Comparison of ENCODE assay signal across 16 cellular contexts in the genomic region with DNA sequence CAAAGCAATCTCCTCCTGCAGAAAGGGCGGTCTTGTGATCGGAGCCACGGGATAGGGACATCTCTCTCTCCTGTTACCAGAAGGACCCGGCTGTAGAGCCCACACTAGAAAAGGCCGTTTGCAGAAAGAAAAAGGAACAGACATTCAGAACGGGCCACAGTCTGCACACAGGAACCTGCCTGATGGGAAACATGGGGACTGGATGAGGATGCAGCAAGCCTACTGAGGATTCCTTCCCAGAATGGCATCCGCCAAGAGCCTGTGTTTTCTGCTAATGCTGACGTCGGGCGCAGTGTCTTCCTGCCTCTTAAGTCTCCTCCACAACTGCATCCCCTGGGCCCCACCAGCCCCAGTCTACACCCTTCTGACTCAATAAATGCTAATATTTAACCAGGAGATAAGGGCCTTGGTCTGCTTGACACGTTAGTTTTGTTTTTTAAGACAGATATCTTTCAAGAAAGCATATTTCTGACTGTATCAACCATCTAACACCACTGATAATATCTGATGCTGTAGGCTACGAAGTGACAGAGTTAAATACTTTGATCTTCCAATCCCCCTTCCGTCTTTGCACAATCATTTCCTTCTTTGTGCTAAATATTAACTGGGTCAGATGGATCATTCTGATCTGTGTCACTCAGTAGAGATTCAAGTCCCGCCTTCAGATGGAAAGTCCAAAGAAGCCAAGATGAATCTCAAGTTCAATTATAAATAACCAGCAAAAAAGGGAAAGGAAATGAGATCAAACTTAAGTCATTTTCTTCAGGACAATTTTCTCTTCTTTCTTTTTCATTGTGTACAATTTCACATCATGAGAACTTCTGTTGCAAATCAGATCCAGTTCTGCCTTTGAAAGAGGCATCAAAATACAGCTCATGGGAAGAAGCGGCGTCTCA. TPM values are rescaled to one million over a fixed set of nuclear protein-coding genes. Genes with fewer than 3 reads are reported as not detected.
DNase-seq lines count a peak whose midpoint lies in the region; ATAC-seq, FAIRE-seq and TF ChIP-seq lines count a peak whose summit lies in the region.
"Had no signal": no experiment of that assay in that cellular context is flagged by ENCODE, and none has a peak within 500 bp of the region (broad histone marks: within the 10 kb centered on the region; RNA-seq: fewer than 3 reads in every experiment).

No MANE protein-coding gene starts in this region.

- no peaks in the 10 kb centered on the region for H3K4me1 ChIP-seq in astrocyte (ENCODE audit: insufficient read depth, low read length)
- H3K4me1 ChIP-seq: adrenal gland had no signal

- no peak overlapping the region for H3K4me3 ChIP-seq in astrocyte (ENCODE audit: insufficient read depth, low read depth, low read length)
- H3K4me3 ChIP-seq: adrenal gland, tibial artery had no signal

- no peak for TF ChIP-seq CTCF in CD4-positive, alpha-beta T cell (IDR thresholded peaks at IDR 0.05)
- TF ChIP-seq CTCF in astrocyte (IDR thresholded peaks at IDR 0.05; ENCODE audit: insufficient read depth, low read depth, low read length) = no peak

- no peaks in the 10 kb centered on the region for H3K9me3 ChIP-seq in CD4-positive, alpha-beta T cell (ENCODE audit: control insufficient read depth, low read length)
- no peaks in the 10 kb centered on the region for H3K9me3 ChIP-seq in astrocyte (ENCODE audit: insufficient read depth, low read depth, low read length)
- H3K9me3 ChIP-seq: adrenal gland, tibial artery had no signal

- CTCF ChIA-PET in CD4-positive, alpha-beta T cell (lab: Charles Lee) = no interaction called here

- H3K27me3 ChIP-seq in CD4-positive, alpha-beta T cell (ENCODE audit: control insufficient read depth, insufficient read depth, low read length) = no peaks in the 10 kb centered on the region
- H3K27me3 ChIP-seq in astrocyte (ENCODE audit: insufficient read depth, low read length) = no peaks in the 10 kb centered on the region
- H3K27me3 ChIP-seq: adrenal gland, tibial artery had no signal

- no peak overlapping the region for H3K4me2 ChIP-seq in astrocyte (ENCODE audit: low read length)

- FAIRE-seq in astrocyte (lab: Jason Lieb, UNC) = peak; percentile 20
- FAIRE-seq: D721Med had no signal

- H3K4me3 Mint-ChIP-seq in CD4-positive, alpha-beta T cell = peak overlapping the region; percentile 43
- H3K4me3 Mint-ChIP-seq in astrocyte (ENCODE audit: unreplicated experiment) = no peak overlapping the region

- H4K20me1 ChIP-seq in astrocyte (ENCODE audit: insufficient read depth, low read length) = no peaks in the 10 kb centered on the region

- H3K4me1 Mint-ChIP-seq in CD4-positive, alpha-beta T cell (ENCODE audit: low read depth) = peaks cover 33% of the 10 kb centered on the region
- H3K4me1 Mint-ChIP-seq in astrocyte (ENCODE audit: low read depth, unreplicated experiment) = peaks cover 9% of the 10 kb centered on the region

- H3K79me2 ChIP-seq in astrocyte (ENCODE audit: insufficient read depth, low read length) = no peaks in the 10 kb centered on the region

- no peak overlapping the region for H3K27ac ChIP-seq in CD4-positive, alpha-beta T cell (ENCODE audit: low read depth, low read length)
- H3K27ac ChIP-seq in astrocyte (ENCODE audit: low read depth, low read length) = no peak overlapping the region
- H3K27ac ChIP-seq: adrenal gland, tibial artery had no signal

- peak; percentile 43 for ATAC-seq in CD4-positive, alpha-beta T cell (ENCODE audit: poor library complexity)
- ATAC-seq in GM18868 (IDR thresholded peaks at IDR 0.05; ENCODE audit: unreplicated experiment) = no peak
- ATAC-seq: sciatic nerve had no signal

- H3K27me3 Mint-ChIP-seq in CD4-positive, alpha-beta T cell = peaks cover 7% of the 10 kb centered on the region
- peaks cover 2% of the 10 kb centered on the region for H3K27me3 Mint-ChIP-seq in astrocyte (ENCODE audit: low read depth, unreplicated experiment)

- H2AFZ ChIP-seq in astrocyte (ENCODE audit: low read depth, low read length) = no peak overlapping the region

- no peaks in the 10 kb centered on the region for H3K36me3 Mint-ChIP-seq in CD4-positive, alpha-beta T cell (ENCODE audit: low read depth)
- H3K36me3 Mint-ChIP-seq in astrocyte (ENCODE audit: low read depth, unreplicated experiment) = no peaks in the 10 kb centered on the region

- no peaks in the 10 kb centered on the region for H3K9me3 Mint-ChIP-seq in CD4-positive, alpha-beta T cell
- H3K9me3 Mint-ChIP-seq in astrocyte (ENCODE audit: unreplicated experiment) = no peaks in the 10 kb centered on the region

- POLR2A ChIA-PET in CD4-positive, alpha-beta T cell (lab: Charles Lee) = no interaction called here

- H3K36me3 ChIP-seq in astrocyte (ENCODE audit: insufficient read depth, low read length) = no peaks in the 10 kb centered on the region
- H3K36me3 ChIP-seq: adrenal gland, tibial artery had no signal

- no peak overlapping the region for H3K9ac ChIP-seq in astrocyte (ENCODE audit: low read length)

- DNase-seq in CD4-positive, alpha-beta T cell = peak in 1 of 10 experiments; percentile 5
- peak; percentile 20 for DNase-seq in DMS53 treated with DMSO at 0.1 percent for 48 hours (lab: John Stamatoyannopoulos, UW; ENCODE audit: unreplicated experiment)
- no peak for DNase-seq in astrocyte (ENCODE audit: low read depth)
- peak; percentile 34 for DNase-seq in mucosa of gallbladder (ENCODE audit: low spot score)
- no peak for DNase-seq in middle frontal gyrus (ENCODE audit: extremely low spot score, low spot score)
- DNase-seq in midbrain (lab: John Stamatoyannopoulos, UW) = no peak
- DNase-seq in epidermal melanocyte (ENCODE audit: insufficient read length, low spot score) = no peak
- DNase-seq: adrenal gland, cortex of kidney, IMR-90, NCI-H1105 treated with DMSO at 0.1 percent for 48 hours, NCI-H226, tibial artery had no signal

- H3K27ac Mint-ChIP-seq in CD4-positive, alpha-beta T cell = peak overlapping the region; percentile 63
- no peak overlapping the region for H3K27ac Mint-ChIP-seq in astrocyte (ENCODE audit: unreplicated experiment)

- intact Hi-C loops in CD4-positive, alpha-beta T cell (cut with DNase I, micrococcal nuclease) = no loop called here

RNA-seq across cellular contexts. Expression of a gene that starts 20.7 kb away (rescaled TPM):
- total RNA-seq in CD4-positive, alpha-beta T cell = 1 to 10 TPM; 2.7 to 2.8 TPM
- total RNA-seq in astrocyte (4.6 and 5.0 TPM in 2 replicates), mucosa of gallbladder (24.8 TPM)

Comparison
In these comparisons a context has a peak if more than half of its experiments do, and no peak if none do; other contexts are left out.
1. DNase-seq: peak in DMS53 treated with DMSO at 0.1 percent for 48 hours (single experiment) and mucosa of gallbladder (single experiment); none in astrocyte (single experiment), middle frontal gyrus (single experiment), midbrain (single experiment) and epidermal melanocyte (single experiment).